Comparison of ENCODE assay signal across 15 cellular contexts in genomic region chr12:127459687-127460086, GRCh38.
DNase-seq lines count a peak whose midpoint lies in the region; ATAC-seq, FAIRE-seq and TF ChIP-seq lines count a peak whose summit lies in the region.
"Had no signal": no experiment of that assay in that cellular context is flagged by ENCODE, and none has a peak within 500 bp of the region (broad histone marks: within the 10 kb centered on the region; RNA-seq: fewer than 3 reads in every experiment).

No MANE protein-coding gene starts in this region.

- intact Hi-C loops in K562 (cut with micrococcal nuclease), result no loop called here

- CTCF ChIA-PET in HEK293T (lab: Yijun Ruan, JAX), result no interaction called here
- CTCF ChIA-PET in K562 (lab: Yijun Ruan, JAX; ENCODE audit: low intra/inter-chr PET ratio), result no interaction called here

- DNase-seq in HEK293T (ENCODE audit: extremely low spot score) (peak; percentile 9), LNCaP clone FGC (ENCODE audit: low read depth) (no peak), K562 (ENCODE audit: extremely low read depth in 1 of 4, low spot score in 3 of 4) (peak in 2 of 4 experiments; percentile 3 to 14), NCI-H2107 treated with DMSO at 0.1 percent for 48 hours (lab: John Stamatoyannopoulos, UW; ENCODE audit: unreplicated experiment) (no peak), NCI-H2029 treated with DMSO at 0.1 percent for 48 hours (lab: John Stamatoyannopoulos, UW) (no peak), GM10266 (ENCODE audit: extremely low spot score) (no peak)
- DNase-seq: Caco-2; CD8-positive, alpha-beta T cell; DND-41; GDM1 had no signal

- H3K4me2 ChIP-seq in K562 (ENCODE audit: insufficient read depth, low read length), result no peak overlapping the region

- WGBS in K562 (ENCODE audit: insufficient coverage, low coverage, missing lambda C conversion rate), result 0% methylated on average over 6 of the region's 6 CpGs

- H3K4me3 ChIP-seq in LNCaP clone FGC (ENCODE audit: low read depth, low read length) (peak overlapping the region; percentile 23), K562 (no peak overlapping the region)

- TF ChIP-seq CTCF in LNCaP clone FGC (IDR thresholded peaks at IDR 0.05; ENCODE audit: control insufficient read depth, extremely low read depth, insufficient read depth) (no peak), K562 (IDR thresholded peaks at IDR 0.05 in 2 of 3, conservative IDR thresholded peaks at IDR 0.05 in 1 of 3; ENCODE audit: insufficient read depth in 2 of 3, low read depth in 1 of 3, low read length in 3 of 3) (no peak), GM10266 (IDR thresholded peaks at IDR 0.05; ENCODE audit: control insufficient read depth, insufficient read depth, low read depth, missing control alignments) (no peak)

- no peaks in the 10 kb centered on the region for H3K4me1 ChIP-seq in K562 (replicated peaks in 1 of 2; ENCODE audit: control insufficient read depth in 2 of 2, insufficient read depth in 2 of 2, low read length in 2 of 2)
- H3K4me1 ChIP-seq: Caco-2 had no signal

- POLR2A ChIA-PET in HEK293T (lab: Yijun Ruan, JAX), result no interaction called here
- POLR2A ChIA-PET in K562 (lab: Yijun Ruan, JAX), result no interaction called here

- no peak for TF ChIP-seq POLR2A in K562 (conservative IDR thresholded peaks at IDR 0.05)

- BruUV-seq in K562 (replicated peaks; lab: Mats Ljungman, UMichigan), result no TSS peak

- H3K27ac ChIP-seq in K562 (ENCODE audit: extremely low read depth, low read depth, low read length), result no peak overlapping the region

- H3K9me3 ChIP-seq in K562 (replicated peaks; ENCODE audit: control insufficient read depth, insufficient read depth, low read depth, low read length), result no peaks in the 10 kb centered on the region
- H3K9me3 ChIP-seq: Caco-2 had no signal

- H3K9me1 ChIP-seq in K562 (ENCODE audit: control insufficient read depth, insufficient read depth, low read length), result no peaks in the 10 kb centered on the region

- in situ Hi-C loops in K562 (cut with MboI), result no loop called here

- no peaks in the 10 kb centered on the region for H4K20me1 ChIP-seq in K562 (replicated peaks; ENCODE audit: control insufficient read depth, insufficient read depth, low read length)

- H3K36me3 ChIP-seq in K562 (ENCODE audit: control insufficient read depth, insufficient read depth, low read length), result no peaks in the 10 kb centered on the region

- TF ChIP-seq RAD21 in K562 (CRISPR knock-in tag; conservative IDR thresholded peaks at IDR 0.05 in 1 of 2, IDR thresholded peaks at IDR 0.05 in 1 of 2), result no peak

- no peaks in the 10 kb centered on the region for H3K27me3 ChIP-seq in K562 (ENCODE audit: control insufficient read depth in 2 of 2, insufficient read depth in 2 of 2, low read length in 2 of 2)

- no peaks in the 10 kb centered on the region for H3K79me2 ChIP-seq in K562 (ENCODE audit: control insufficient read depth, insufficient read depth, low read length)

- TF ChIP-seq EP300 in K562 (IDR thresholded peaks at IDR 0.05; ENCODE audit: low read length), result no peak

- H3K9ac ChIP-seq in K562 (ENCODE audit: insufficient read depth in 1 of 2, low read depth in 2 of 2, low read length in 2 of 2), result no peak overlapping the region

- H2AFZ ChIP-seq in K562 (ENCODE audit: low read depth, low read length), result no peak overlapping the region

- FAIRE-seq in K562 (lab: Jason Lieb, UNC), result no peak
- FAIRE-seq: GM19239, H1, HepG2, HTR-8/SVneo had no signal

- ATAC-seq in K562, result no peak; the same call in 2 of the 3 replicates
- ATAC-seq: CD8-positive, alpha-beta T cell; HCT116; HepG2 had no signal

TF ChIP-seq in HEK293T, 16 proteins besides CTCF, POLR2A, EP300 and RAD21:
- TF ChIP-seq ELF4 (IDR thresholded peaks at IDR 0.05) (no peak), L3MBTL2 (conservative IDR thresholded peaks at IDR 0.05) (no peak), ZNF384 (IDR thresholded peaks at IDR 0.05) (no peak), FOXM1 (IDR thresholded peaks at IDR 0.05; ENCODE audit: borderline replicate concordance) (no peak), NFRKB (IDR thresholded peaks at IDR 0.05) (no peak), FOXA1 (IDR thresholded peaks at IDR 0.05) (no peak), TARDBP (IDR thresholded peaks at IDR 0.05) (no peak), SP1 (IDR thresholded peaks at IDR 0.05) (no peak), HDGF (IDR thresholded peaks at IDR 0.05; ENCODE audit: borderline replicate concordance) (no peak), ARNT (IDR thresholded peaks at IDR 0.05) (no peak), CTBP1 (IDR thresholded peaks at IDR 0.05; ENCODE audit: borderline replicate concordance) (no peak), LEF1 (IDR thresholded peaks at IDR 0.05; ENCODE audit: borderline replicate concordance) (no peak), BHLHE40 (IDR thresholded peaks at IDR 0.05; ENCODE audit: borderline replicate concordance) (no peak), SUZ12 (IDR thresholded peaks at IDR 0.05) (no peak)

TF ChIP-seq in K562, 482 proteins besides CTCF, POLR2A, EP300 and RAD21 (continues in another document):
- TF ChIP-seq PTBP1 (IDR thresholded peaks at IDR 0.05; ENCODE audit: low read depth, low read length) (no peak), TAF1 (IDR thresholded peaks at IDR 0.05; ENCODE audit: control insufficient read depth, extremely low read depth, insufficient read depth, low read length, severe bottlenecking) (no peak), RAD51 (IDR thresholded peaks at IDR 0.05; ENCODE audit: borderline replicate concordance, low read depth) (0 out of 2 replicates have a peak, but pooled peaks have one; percentile 17), THRB (CRISPR knock-in tag; conservative IDR thresholded peaks at IDR 0.05) (no peak), ZNF444 (CRISPR knock-in tag; IDR thresholded peaks at IDR 0.05) (no peak), LCOR (CRISPR knock-in tag; IDR thresholded peaks at IDR 0.05) (no peak), DMBX1 (CRISPR knock-in tag; IDR thresholded peaks at IDR 0.05; ENCODE audit: borderline replicate concordance) (no peak), DACH1 (IDR thresholded peaks at IDR 0.05; ENCODE audit: partially characterized antibody) (no peak), CHCHD3 (CRISPR knock-in tag; IDR thresholded peaks at IDR 0.05) (no peak), CEBPB (tag; IDR thresholded peaks at IDR 0.05) (no peak), ZNF140 (CRISPR knock-in tag; IDR thresholded peaks at IDR 0.05) (no peak), TGIF2 (CRISPR knock-in tag; IDR thresholded peaks at IDR 0.05) (no peak), USF2 (CRISPR knock-in tag; IDR thresholded peaks at IDR 0.05) (peak; percentile 52)
